Comparison of ENCODE assay signal across 15 cellular contexts in the genomic region with DNA sequence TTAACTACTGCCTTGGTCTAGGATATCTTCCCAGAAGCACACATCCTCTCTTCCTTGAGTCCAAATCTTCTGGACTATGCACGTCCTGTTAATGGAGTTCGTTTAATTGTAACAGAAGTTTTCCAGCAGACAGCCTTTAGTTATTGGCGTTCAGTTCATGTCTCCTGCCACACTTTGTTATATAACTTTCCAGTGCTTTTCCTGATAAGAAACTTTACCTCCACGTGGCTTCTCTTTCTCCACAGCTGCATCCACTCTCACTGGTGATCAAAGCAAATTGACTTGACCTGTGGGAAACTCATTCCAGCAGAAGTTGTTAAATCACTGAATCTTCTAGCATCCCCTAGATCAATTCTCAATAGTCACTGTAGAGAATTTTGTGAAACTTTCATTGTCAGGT. TPM values are rescaled to one million over a fixed set of nuclear protein-coding genes. Genes with fewer than 3 reads are reported as not detected.
"Had no signal": no experiment of that assay in that cellular context is flagged by ENCODE, and none has a peak within 500 bp of the region (broad histone marks: within the 10 kb centered on the region; RNA-seq: fewer than 3 reads in every experiment).

No MANE protein-coding gene starts in this region.

- H3K4me1 ChIP-seq: prostate gland had no signal

- H3K27ac Mint-ChIP-seq: activated CD4-positive, alpha-beta T cell treated with anti-CD3 and anti-CD28 coated beads, Interleukin-2, amount 10 ng/mL, durations not matched to agents 7 days and 5 days; activated naive CD8-positive, alpha-beta T cell; memory B cell; nephron; stimulated activated memory B cell treated with anti-CD40 and anti-IgM and Interleukin-4, amounts not matched to agents 10 μg/mL and 1 μg/mL and 100 μg/mL, for 72 hours had no signal

- H3K27me3 Mint-ChIP-seq: brain, memory B cell had no signal

- H3K9me3 ChIP-seq: gastrocnemius medialis, left lung, prostate gland had no signal

- H3K27me3 ChIP-seq: gastrocnemius medialis, left lung had no signal

- H3K36me3 Mint-ChIP-seq: activated naive CD8-positive, alpha-beta T cell; memory B cell; stimulated activated memory B cell treated with anti-CD40 and anti-IgM and Interleukin-4, amounts not matched to agents 10 μg/mL and 1 μg/mL and 100 μg/mL, for 72 hours had no signal

- H3K27ac ChIP-seq: gastrocnemius medialis, left lung, prostate gland had no signal

- H3K9me3 Mint-ChIP-seq: activated CD4-positive, alpha-beta T cell treated with anti-CD3 and anti-CD28 coated beads, Interleukin-2, amount 10 ng/mL, durations not matched to agents 7 days and 5 days; activated T-cell treated with anti-CD3 and anti-CD28 coated beads, Interleukin-2, amount 50 U/mL, for 72 hours; memory B cell; stimulated activated memory B cell treated with anti-CD40 and anti-IgM and Interleukin-4, amounts not matched to agents 10 μg/mL and 1 μg/mL and 100 μg/mL, for 72 hours had no signal

- H3K36me3 ChIP-seq: prostate gland had no signal

- ATAC-seq: activated T-cell treated with anti-CD3 and anti-CD28 coated beads, Interleukin-2, amount 50 U/mL, for 72 hours had no signal

- H3K4me3 ChIP-seq: gastrocnemius medialis, left lung, prostate gland had no signal

- H3K4me3 Mint-ChIP-seq: activated CD4-positive, alpha-beta T cell treated with anti-CD3 and anti-CD28 coated beads, Interleukin-2, amount 10 ng/mL, durations not matched to agents 7 days and 5 days; activated naive CD8-positive, alpha-beta T cell; activated T-cell treated with anti-CD3 and anti-CD28 coated beads, Interleukin-2, amount 50 U/mL, for 72 hours; brain; memory B cell; stimulated activated memory B cell treated with anti-CD40 and anti-IgM and Interleukin-4, amounts not matched to agents 10 μg/mL and 1 μg/mL and 100 μg/mL, for 72 hours had no signal

- DNase-seq: activated CD4-positive, alpha-beta T cell treated with anti-CD3 and anti-CD28 coated beads, Interleukin-2, amount 10 ng/mL, durations not matched to agents 7 days and 5 days; activated CD8-positive, alpha-beta memory T cell treated with anti-CD3 and anti-CD28 coated beads, Interleukin-2, amount 50 U/mL, for 48 hours; activated gamma-delta T cell treated with Interleukin-2 at 50 U/mL for 16 hours; activated T-cell treated with anti-CD3 and anti-CD28 coated beads, Interleukin-2, amount 50 U/mL, for 72 hours; amygdala; gastrocnemius medialis; left lung; occipital lobe; stimulated activated CD4-positive, alpha-beta T cell treated with anti-CD3 and anti-CD28 coated beads, Interleukin-2, amount 100 ng/mL, for 48 hours had no signal

- H3K4me1 Mint-ChIP-seq: activated CD4-positive, alpha-beta T cell treated with anti-CD3 and anti-CD28 coated beads, Interleukin-2, amount 10 ng/mL, durations not matched to agents 7 days and 5 days had no signal

RNA-seq across cellular contexts. Expression of a gene that starts 19.0 kb away (rescaled TPM):
- total RNA-seq: activated CD4-positive, alpha-beta T cell treated with anti-CD3 and anti-CD28 coated beads, Interleukin-2, amount 10 ng/mL, durations not matched to agents 7 days and 5 days had no signal
